Comparison of ENCODE assay signal across 20 cellular contexts in genomic region chr11:134731562-134731961, GRCh38.
DNase-seq lines count a peak whose midpoint lies in the region; ATAC-seq, FAIRE-seq and TF ChIP-seq lines count a peak whose summit lies in the region.
"Had no signal": no experiment of that assay in that cellular context is flagged by ENCODE, and none has a peak within 500 bp of the region (broad histone marks: within the 10 kb centered on the region; RNA-seq: fewer than 3 reads in every experiment).

No MANE protein-coding gene starts in this region.

- H3K4me3 ChIP-seq in spleen: no peak overlapping the region
- H3K4me3 ChIP-seq: colonic mucosa had no signal

- no peak for TF ChIP-seq POLR2A in spleen (IDR thresholded peaks at IDR 0.05)

- H3K27me3 ChIP-seq in spleen (replicated peaks in 1 of 7): peaks cover 0 to 31% (median 0%) of the 10 kb centered on the region in 7 donors
- H3K27me3 ChIP-seq: brain microvascular endothelial cell, colonic mucosa had no signal

- FAIRE-seq in urothelium cell line (lab: Jason Lieb, UNC): no peak

- H3K27me3 Mint-ChIP-seq in CD14-positive monocyte (ENCODE audit: low read depth in 3 of 3): peaks cover under 1 to 2% (median 2%) of the 10 kb centered on the region in 3 donors

- TF ChIP-seq CTCF in spleen (IDR thresholded peaks at IDR 0.05 in 8 of 11, conservative IDR thresholded peaks at IDR 0.05 in 3 of 11) (no peak), CD14-positive monocyte (IDR thresholded peaks at IDR 0.05) (no peak)

- DNase-seq in NCI-H2107 treated with DMSO at 0.1 percent for 48 hours (lab: John Stamatoyannopoulos, UW; ENCODE audit: unreplicated experiment) (peak; percentile 7), NCI-H2107 (lab: John Stamatoyannopoulos, UW) (no peak), SW480 (ENCODE audit: low spot score) (peak; percentile 17), iPS-NIHi11 (ENCODE audit: low spot score) (peak; percentile 77), spleen (peak; percentile 34), urothelium cell line (ENCODE audit: low spot score) (no peak), CD14-positive monocyte (ENCODE audit: low spot score) (no peak)
- DNase-seq: 8988T; activated CD8-positive, alpha-beta T cell treated with anti-CD3 and anti-CD28 coated beads, Interleukin-2, amount 10 ng/mL, durations not matched to agents 7 days and 5 days; brain microvascular endothelial cell; colonic mucosa; NCI-H1105 treated with DMSO at 0.1 percent for 48 hours; NCI-H2171 treated with DMSO at 0.1 percent for 48 hours; PC-3; SHP77; stimulated activated CD4-positive, alpha-beta T cell treated with anti-CD3 and anti-CD28 coated beads, Interleukin-4, amount 100 ng/mL, for 24 hours; stimulated activated naive CD8-positive, alpha-beta T cell treated with anti-CD3 and anti-CD28 coated beads, Interleukin-15, Interleukin-2, amounts not matched to agents 100 U/mL and 50 U/mL, for 24 hours; SW 1271 had no signal

- H3K4me3 Mint-ChIP-seq in CD14-positive monocyte: no peak overlapping the region
- H3K4me3 Mint-ChIP-seq: activated CD8-positive, alpha-beta T cell treated with anti-CD3 and anti-CD28 coated beads, Interleukin-2, amount 10 ng/mL, durations not matched to agents 7 days and 5 days had no signal

- no peaks in the 10 kb centered on the region for H3K36me3 Mint-ChIP-seq in CD14-positive monocyte

- ATAC-seq in HG02973 (IDR thresholded peaks at IDR 0.05; ENCODE audit: unreplicated experiment): no peak
- ATAC-seq: activated CD4-positive, CD25-positive, alpha-beta regulatory T cell treated with anti-CD3 and anti-CD28 coated beads, Interleukin-2, amount 50 U/mL, for 24 hours; activated CD8-positive, alpha-beta T cell treated with anti-CD3 and anti-CD28 coated beads, Interleukin-2, amount 10 ng/mL, durations not matched to agents 7 days and 5 days; PC-3; stimulated activated naive CD8-positive, alpha-beta T cell treated with anti-CD3 and anti-CD28 coated beads, Interleukin-15, Interleukin-2, amounts not matched to agents 100 U/mL and 50 U/mL, for 24 hours had no signal

- H3K36me3 ChIP-seq in spleen: no peaks in the 10 kb centered on the region
- H3K36me3 ChIP-seq: brain microvascular endothelial cell, colonic mucosa had no signal

- 47 to 58% (median 56%) methylated on average over 7 of the region's 7 CpGs for WGBS in spleen, 5 donors

- peaks cover 0 to 5% (median 0%) of the 10 kb centered on the region in 7 donors for H3K9me3 Mint-ChIP-seq in CD14-positive monocyte

- H3K27ac ChIP-seq in spleen: no peak overlapping the region
- H3K27ac ChIP-seq: brain microvascular endothelial cell, colonic mucosa had no signal

- no peaks in the 10 kb centered on the region for H3K4me1 Mint-ChIP-seq in CD14-positive monocyte

- intact Hi-C loops in spleen (cut with DNase I; ENCODE audit: low total_unique reads) (no loop called here), CD14-positive monocyte (cut with micrococcal nuclease) (no loop called here)

- H3K4me1 ChIP-seq in spleen: no peaks in the 10 kb centered on the region
- H3K4me1 ChIP-seq: colonic mucosa had no signal

- H3K27ac Mint-ChIP-seq in CD14-positive monocyte: no peak overlapping the region
- H3K27ac Mint-ChIP-seq: activated CD8-positive, alpha-beta T cell treated with anti-CD3 and anti-CD28 coated beads, Interleukin-2, amount 10 ng/mL, durations not matched to agents 7 days and 5 days had no signal

- H3K9me3 ChIP-seq in spleen: no peaks in the 10 kb centered on the region
- H3K9me3 ChIP-seq: colonic mucosa had no signal

Comparison
In these comparisons a context has a peak if more than half of its experiments do, and no peak if none do; other contexts are left out.
1. DNase-seq: peak in NCI-H2107 treated with DMSO at 0.1 percent for 48 hours (single experiment), SW480 (single experiment), iPS-NIHi11 (single experiment) and spleen (single experiment); none in NCI-H2107 (single experiment), urothelium cell line (single experiment) and CD14-positive monocyte (single experiment).